13 cellular contexts compared by ENCODE assay signal in genomic region chr11:6377902-6378694, GRCh38. TPM values are rescaled to one million over a fixed set of nuclear protein-coding genes. Genes with fewer than 3 reads are reported as not detected.
A peak's percentile ranks its signal among the peaks of the same experiment; 100 is the strongest.
DNase-seq lines count a peak whose midpoint lies in the region; ATAC-seq and TF ChIP-seq lines count a peak whose summit lies in the region.
"Had no signal": no experiment of that assay in that cellular context is flagged by ENCODE, and none has a peak within 500 bp of the region (broad histone marks: within the 10 kb centered on the region; RNA-seq: fewer than 3 reads in every experiment).

No MANE protein-coding gene starts in this region.

- POLR2A ChIA-PET in activated CD4-positive, alpha-beta memory T cell treated with anti-CD3 and anti-CD28 coated beads for 36 hours (lab: Charles Lee): interaction anchor here (1.3 to 2.2 kb wide), 5 partner anchors 13 to 66 kb away, joined by 3 to 14 read pairs (median 5); partner anchors contain the start of genes APBB1, HPX and SMPD1

- no peak overlapping the region for H3K4me3 Mint-ChIP-seq in activated CD4-positive, alpha-beta memory T cell treated with anti-CD3 and anti-CD28 coated beads for 36 hours
- H3K4me3 Mint-ChIP-seq: nephron had no signal

- intact Hi-C loops in activated CD4-positive, alpha-beta memory T cell treated with anti-CD3 and anti-CD28 coated beads for 36 hours (cut with micrococcal nuclease): loop anchor here (2.0 to 5.0 kb wide), 2 partner anchors 304 to 379 kb away; partner anchors contain the start of gene MRPL17
- intact Hi-C loops in mucosa of descending colon (cut with DNase I, micrococcal nuclease): loop anchor here (2.0 to 5.0 kb wide), 2 partner anchors 64 to 127 kb away; partner anchors contain the start of gene HPX (in 2 of the 2)

- H3K9me3 Mint-ChIP-seq in activated CD4-positive, alpha-beta memory T cell treated with anti-CD3 and anti-CD28 coated beads for 36 hours: no peaks in the 10 kb centered on the region
- H3K9me3 Mint-ChIP-seq: nephron had no signal

- TF ChIP-seq POLR2A in tibial nerve (IDR thresholded peaks at IDR 0.05): no peak

- DNase-seq in DMS53 (lab: John Stamatoyannopoulos, UW): peak; percentile 49
- no peak for DNase-seq in DMS53 treated with DMSO at 0.1 percent for 48 hours (lab: John Stamatoyannopoulos, UW; ENCODE audit: unreplicated experiment)
- DNase-seq in HT1080 (ENCODE audit: low read depth): peak; percentile 42
- no peak for DNase-seq in activated CD4-positive, alpha-beta memory T cell treated with anti-CD3 and anti-CD28 coated beads for 36 hours
- no peak for DNase-seq in mucosa of descending colon
- no peak for DNase-seq in HK-2 (ENCODE audit: unreplicated experiment)
- no peak for DNase-seq in tibial nerve (ENCODE audit: low spot score in 2 of 2)
- DNase-seq: testis had no signal

- H3K27me3 Mint-ChIP-seq in activated CD4-positive, alpha-beta memory T cell treated with anti-CD3 and anti-CD28 coated beads for 36 hours: no peaks in the 10 kb centered on the region

- no peak overlapping the region for H3K4me3 ChIP-seq in mucosa of descending colon
- no peak overlapping the region for H3K4me3 ChIP-seq in tibial nerve
- H3K4me3 ChIP-seq: coronary artery, testis had no signal

- 38 to 50% methylated on average over 4 of the region's 4 CpGs for WGBS in tibial nerve, 2 donors

- peak; percentile 54 for ATAC-seq in mucosa of descending colon
- ATAC-seq in GM19467 (IDR thresholded peaks at IDR 0.05; ENCODE audit: unreplicated experiment): no peak
- ATAC-seq: Panc1 had no signal

- H3K4me1 Mint-ChIP-seq in activated CD4-positive, alpha-beta memory T cell treated with anti-CD3 and anti-CD28 coated beads for 36 hours (ENCODE audit: low read depth): peaks cover 23% of the 10 kb centered on the region
- H3K4me1 Mint-ChIP-seq: nephron had no signal

- CTCF ChIA-PET in activated CD4-positive, alpha-beta memory T cell treated with anti-CD3 and anti-CD28 coated beads for 36 hours (lab: Charles Lee): interaction anchor here (0.6 to 18.1 kb wide), 39 partner anchors 12 to 379 kb away, joined by 3 to 661 read pairs (median 9); partner anchors contain the start of genes APBB1, ARFIP2, HPX and SMPD1

- peak overlapping the region; percentile 25 for H3K27ac Mint-ChIP-seq in activated CD4-positive, alpha-beta memory T cell treated with anti-CD3 and anti-CD28 coated beads for 36 hours
- H3K27ac Mint-ChIP-seq: nephron had no signal

- H3K9me3 ChIP-seq in mucosa of descending colon: no peaks in the 10 kb centered on the region
- no peaks in the 10 kb centered on the region for H3K9me3 ChIP-seq in tibial nerve
- H3K9me3 ChIP-seq: testis had no signal

- H3K27me3 ChIP-seq in tibial nerve: no peaks in the 10 kb centered on the region
- H3K27me3 ChIP-seq: testis had no signal

- no peak overlapping the region for H3K27ac ChIP-seq in tibial nerve
- H3K27ac ChIP-seq: 22Rv1, coronary artery, testis had no signal

- no peak for TF ChIP-seq EP300 in tibial nerve (IDR thresholded peaks at IDR 0.05)

- H3K4me1 ChIP-seq in mucosa of descending colon (ENCODE audit: low read depth) (peaks cover 3% of the 10 kb centered on the region), tibial nerve (peaks cover 0 to 4% (median 0%) of the 10 kb centered on the region in 4 donors)
- H3K4me1 ChIP-seq: testis had no signal

- TF ChIP-seq CTCF in mucosa of descending colon (IDR thresholded peaks at IDR 0.05) (no peak), tibial nerve (IDR thresholded peaks at IDR 0.05) (no peak)

- H3K36me3 Mint-ChIP-seq in activated CD4-positive, alpha-beta memory T cell treated with anti-CD3 and anti-CD28 coated beads for 36 hours: no peaks in the 10 kb centered on the region

- H3K36me3 ChIP-seq in mucosa of descending colon (ENCODE audit: low read depth) (no peaks in the 10 kb centered on the region), tibial nerve (no peaks in the 10 kb centered on the region)

RNA-seq across cellular contexts. Expression of gene SMPD1, which starts 12.2 kb away (rescaled TPM):
- total RNA-seq in HT1080 (2014; rRNA removed; shearing (Covaris generic)): 30.8 and 32.1 TPM in 2 replicates
- polyA plus RNA-seq in HT1080 (2015; cell fraction: cytosol; rRNA removed): 63.3 and 67.5 TPM in 2 replicates
- 55.7 and 63.2 TPM in 2 replicates for polyA plus RNA-seq in HT1080 (2015; cell fraction: nucleus; rRNA removed)
- total RNA-seq in activated CD4-positive, alpha-beta memory T cell treated with anti-CD3 and anti-CD28 coated beads for 36 hours: 10 to 100 TPM; 23.4 to 23.8 TPM
- total RNA-seq in mucosa of descending colon (10 to 100 TPM; 45.3 to 86.6 (median 62.0) TPM), tibial nerve (10 to 100 TPM; 23.1 to 39.8 (median 30.3) TPM)

RNA-seq across cellular contexts. Expression of gene APBB1, which starts 40.8 kb away (rescaled TPM):
- total RNA-seq in HT1080 (2014; rRNA removed; shearing (Covaris generic)): 13.3 and 15.4 TPM in 2 replicates
- polyA plus RNA-seq in HT1080 (2015; cell fraction: cytosol; rRNA removed): 19.0 and 22.3 TPM in 2 replicates
- polyA plus RNA-seq in HT1080 (2015; cell fraction: nucleus; rRNA removed): 23.2 and 27.4 TPM in 2 replicates
- 10 to 100 TPM; 51.6 to 55.3 TPM for total RNA-seq in activated CD4-positive, alpha-beta memory T cell treated with anti-CD3 and anti-CD28 coated beads for 36 hours
- total RNA-seq in mucosa of descending colon: 10 to 100 TPM in 1 of 3 donors, 1 to 10 TPM in 2; 5.2 to 64.7 (median 8.3) TPM
- 10 to 100 TPM; 56.1 to 67.6 (median 62.8) TPM for total RNA-seq in tibial nerve

RNA-seq across cellular contexts. Expression of gene CAVIN3, which starts 57.8 kb away (rescaled TPM):
- not detected in 2 replicates for total RNA-seq in HT1080 (2014; rRNA removed; shearing (Covaris generic))
- 0.91 TPM in 1 of 2 replicates, not detected in the other for polyA plus RNA-seq in HT1080 (2015; cell fraction: cytosol; rRNA removed)
- polyA plus RNA-seq in HT1080 (2015; cell fraction: nucleus; rRNA removed): not detected in 2 replicates
- total RNA-seq in activated CD4-positive, alpha-beta memory T cell treated with anti-CD3 and anti-CD28 coated beads for 36 hours: 10 to 100 TPM; 27.3 to 29.2 TPM
- total RNA-seq in mucosa of descending colon: 10 to 100 TPM in 2 of 3 donors, 1 to 10 TPM in 1; 4.6 to 21.3 (median 20.7) TPM
- total RNA-seq in tibial nerve: 100 to 1,000 TPM; 270 to 598 (median 556) TPM

Comparison
In these comparisons a context has a peak if more than half of its experiments do, and no peak if none do; other contexts are left out.
1. DNase-seq: peak in DMS53 (single experiment) and HT1080 (single experiment); none in DMS53 treated with DMSO at 0.1 percent for 48 hours (single experiment), activated CD4-positive, alpha-beta memory T cell treated with anti-CD3 and anti-CD28 coated beads for 36 hours (single experiment), mucosa of descending colon (0 of 3), HK-2 (single experiment) and tibial nerve (0 of 2).
2. RNA of gene CAVIN3, which starts 57.8 kb away (total RNA-seq): 270 to 598 TPM in tibial nerve; 27.3 to 29.2 TPM in activated CD4-positive, alpha-beta memory T cell treated with anti-CD3 and anti-CD28 coated beads for 36 hours, 4.6 to 21.3 TPM in mucosa of descending colon and not detected in HT1080; every median in the first group is over 4 times any median in the second.